In genomic region chr12:57759360-57759980, GRCh38 we compare ENCODE assay signal across 8 cellular contexts. TPM values are rescaled to one million over a fixed set of nuclear protein-coding genes. Genes with fewer than 3 reads are reported as not detected.
DNase-seq lines count a peak whose midpoint lies in the region; TF ChIP-seq lines count a peak whose summit lies in the region.

No MANE protein-coding gene starts in this region.

- no peak overlapping the region for H2BK5ac ChIP-seq in mesendoderm (ENCODE audit: low read length)

- TF ChIP-seq POLR2A in adrenal gland (IDR thresholded peaks at IDR 0.05) = no peak

- 41 to 54% (median 49%) methylated on average over 2 to 3 of the region's 3 CpGs for WGBS in adrenal gland, 4 donors
- WGBS in mesendoderm (ENCODE audit: extremely low coverage, insufficient coverage, low lambda C conversion rate) = no CpG with 5 or more reads among the region's 3 CpGs

- H2AFZ ChIP-seq in Loucy (ENCODE audit: low read length) = no peak overlapping the region

- H3K27ac ChIP-seq in adrenal gland (no peak overlapping the region), mesendoderm (ENCODE audit: low read depth, low read length) (no peak overlapping the region), tibial artery (no peak overlapping the region)

- H3K23ac ChIP-seq in mesendoderm (ENCODE audit: low read length) = no peak overlapping the region

- H3K9ac ChIP-seq in Loucy (ENCODE audit: low read depth, low read length, poor library complexity, severe bottlenecking) = no peak overlapping the region
- no peak overlapping the region for H3K9ac ChIP-seq in mesendoderm (ENCODE audit: low read length)

- no peaks in the 10 kb centered on the region for H3K79me1 ChIP-seq in mesendoderm (ENCODE audit: low read length)

- H3K4me3 ChIP-seq in Loucy (ENCODE audit: low read length, poor library complexity, severe bottlenecking) (no peak overlapping the region), adrenal gland (no peak overlapping the region), mesendoderm (ENCODE audit: low read length) (no peak overlapping the region), HAP-1 (no peak overlapping the region), tibial artery (no peak overlapping the region)

- H3K79me2 ChIP-seq in Loucy (ENCODE audit: insufficient read depth, low read length) (peaks cover 14% of the 10 kb centered on the region), mesendoderm (ENCODE audit: control insufficient read depth, insufficient read depth, low read length) (no peaks in the 10 kb centered on the region)

- no peak overlapping the region for H2BK120ac ChIP-seq in mesendoderm (ENCODE audit: low read depth, low read length)

- no peaks in the 10 kb centered on the region for H3K9me3 ChIP-seq in Loucy (ENCODE audit: insufficient read depth, low read depth, low read length)
- H3K9me3 ChIP-seq in adrenal gland (replicated peaks in 1 of 3) = no peaks in the 10 kb centered on the region
- H3K9me3 ChIP-seq in HAP-1 = no peaks in the 10 kb centered on the region
- H3K9me3 ChIP-seq in tibial artery = no peaks in the 10 kb centered on the region

- H3K36me3 ChIP-seq in Loucy (ENCODE audit: insufficient read depth, low read length) = no peaks in the 10 kb centered on the region; the same call in 1 of the 2 replicates
- peaks cover 0 to 21% of the 10 kb centered on the region in 2 donors for H3K36me3 ChIP-seq in adrenal gland (replicated peaks in 1 of 2)
- no peaks in the 10 kb centered on the region for H3K36me3 ChIP-seq in mesendoderm (ENCODE audit: control insufficient read depth, insufficient read depth, low read length)
- peaks cover 18% of the 10 kb centered on the region for H3K36me3 ChIP-seq in HAP-1 (replicated peaks)
- peaks cover 0 to 14% (median 12%) of the 10 kb centered on the region in 3 donors for H3K36me3 ChIP-seq in tibial artery

- no peak overlapping the region for H4K5ac ChIP-seq in mesendoderm (ENCODE audit: low read length)

- no peak overlapping the region for H2AK5ac ChIP-seq in mesendoderm (ENCODE audit: low read length)

- TF ChIP-seq CTCF in Loucy (conservative IDR thresholded peaks at IDR 0.05; ENCODE audit: low read length) (peak; percentile 73), adrenal gland (IDR thresholded peaks at IDR 0.05) (peak in 4 of 6 experiments; percentile 21 to 36 (median 29)), tibial artery (IDR thresholded peaks at IDR 0.05) (no peak)

- no peaks in the 10 kb centered on the region for H3K9me2 ChIP-seq in Loucy (replicated peaks; ENCODE audit: low read depth, low read length)

- H3K4me1 ChIP-seq in Loucy (ENCODE audit: insufficient read depth, low read length, poor library complexity, severe bottlenecking) (peaks cover 9% of the 10 kb centered on the region), adrenal gland (replicated peaks in 1 of 2) (peaks cover 0 to 10% of the 10 kb centered on the region in 2 donors), mesendoderm (ENCODE audit: control insufficient read depth, low read depth, low read length) (no peaks in the 10 kb centered on the region), HAP-1 (peaks cover 9% of the 10 kb centered on the region), tibial artery (peaks cover 0 to 14% (median 7%) of the 10 kb centered on the region in 4 donors)

- DNase-seq in NCI-H1694 treated with DMSO at 0.1 percent for 48 hours (lab: John Stamatoyannopoulos, UW) (peak; percentile 28), NCI-H1694 (lab: John Stamatoyannopoulos, UW) (no peak), adrenal gland (peak in 1 of 7 donors; percentile 35), mesendoderm (peak; percentile 59), pons (ENCODE audit: low spot score) (no peak), HAP-1 (ENCODE audit: low spot score in 2 of 2) (no peak), tibial artery (no peak)

- H4K20me1 ChIP-seq in Loucy (ENCODE audit: insufficient read depth, low read length, poor library complexity, severe bottlenecking) = peaks cover 20% of the 10 kb centered on the region

- H4K8ac ChIP-seq in mesendoderm (ENCODE audit: low read depth, low read length) = no peak overlapping the region

- no peak overlapping the region for H2BK15ac ChIP-seq in mesendoderm (replicated peaks; ENCODE audit: low read depth)

- H3K4me2 ChIP-seq in Loucy (ENCODE audit: low read depth, low read length, poor library complexity, severe bottlenecking) (no peak overlapping the region), mesendoderm (ENCODE audit: low read length) (no peak overlapping the region)

- no peak overlapping the region for H3K18ac ChIP-seq in mesendoderm (ENCODE audit: low read length)

- no peaks in the 10 kb centered on the region for H3K27me3 ChIP-seq in Loucy (ENCODE audit: insufficient read depth, low read length, poor library complexity, severe bottlenecking)
- no peaks in the 10 kb centered on the region for H3K27me3 ChIP-seq in adrenal gland
- peaks cover 18% of the 10 kb centered on the region for H3K27me3 ChIP-seq in mesendoderm (ENCODE audit: insufficient read depth, low read length, poor library complexity)
- H3K27me3 ChIP-seq in HAP-1 (ENCODE audit: low read depth) = peaks cover 3% of the 10 kb centered on the region
- peaks cover 0 to 36% of the 10 kb centered on the region in 2 donors for H3K27me3 ChIP-seq in tibial artery

- H3K56ac ChIP-seq in mesendoderm (ENCODE audit: low read length) = no peak overlapping the region

- no peak overlapping the region for H3K4ac ChIP-seq in mesendoderm (ENCODE audit: low read depth, low read length)

- intact Hi-C loops in adrenal gland (cut with DNase I) (no loop called here), tibial artery (cut with DNase I; ENCODE audit: low total_unique reads) (no loop called here)

- in situ Hi-C loops in HAP-1 (cut with MboI; ENCODE audit: low sequenced_read_pairs) = no loop called here

- H3F3A ChIP-seq in Loucy (ENCODE audit: low read depth) = no peaks in the 10 kb centered on the region

RNA-seq across cellular contexts. Expression of gene MARCHF9, which starts 4.6 kb away (rescaled TPM):
- total RNA-seq in adrenal gland = 10 to 100 TPM in 7 of 8 donors, 1 to 10 TPM in 1; 8.2 to 23.4 (median 16.6) TPM
- polyA plus RNA-seq in adrenal gland = 10 to 100 TPM in 2 of 3 donors, 1 to 10 TPM in 1; 9.5 to 45.1 (median 44.0) TPM
- polyA plus RNA-seq in mesendoderm (2013, experiment 1 of 2) = 1.1 TPM
- polyA plus RNA-seq in mesendoderm (2013, experiment 2 of 2) = 1.2 TPM

RNA-seq across cellular contexts. Expression of gene CDK4, which starts 7.4 kb away (rescaled TPM):
- 100 to 1,000 TPM in 7 of 8 donors, 10 to 100 TPM in 1; 90.9 to 197 (median 143) TPM for total RNA-seq in adrenal gland
- polyA plus RNA-seq in adrenal gland = 10 to 100 TPM; 46.8 to 78.8 (median 66.1) TPM
- 159 TPM for polyA plus RNA-seq in mesendoderm (2013, experiment 1 of 2)
- 158 TPM for polyA plus RNA-seq in mesendoderm (2013, experiment 2 of 2)

RNA-seq across cellular contexts. Expression of gene CYP27B1, which starts 7.4 kb away (rescaled TPM):
- total RNA-seq in adrenal gland = 10 to 100 TPM in 1 of 8 donors, 1 to 10 TPM in 6, under 1 TPM in 1; 0.48 to 10.4 (median 3.1) TPM
- 1 to 10 TPM; 2.5 to 3.8 (median 3.5) TPM for polyA plus RNA-seq in adrenal gland
- 1.3 TPM for polyA plus RNA-seq in mesendoderm (2013, experiment 1 of 2)
- polyA plus RNA-seq in mesendoderm (2013, experiment 2 of 2) = 1.2 TPM

RNA-seq across cellular contexts. Expression of gene METTL1, which starts 12.4 kb away (rescaled TPM):
- total RNA-seq in adrenal gland = 10 to 100 TPM in 7 of 8 donors, 1 to 10 TPM in 1; 4.7 to 56.8 (median 18.9) TPM
- 10 to 100 TPM; 53.4 to 87.8 (median 62.6) TPM for polyA plus RNA-seq in adrenal gland
- polyA plus RNA-seq in mesendoderm (2013, experiment 1 of 2) = 34.4 TPM
- polyA plus RNA-seq in mesendoderm (2013, experiment 2 of 2) = 34.4 TPM

RNA-seq across cellular contexts. Expression of gene EEF1AKMT3, which starts 12.9 kb away (rescaled TPM):
- 10 to 100 TPM in 5 of 8 donors, 1 to 10 TPM in 3; 4.4 to 35.9 (median 13.1) TPM for total RNA-seq in adrenal gland
- 1 to 10 TPM; 2.4 to 9.9 (median 3.4) TPM for polyA plus RNA-seq in adrenal gland
- 1.8 TPM for polyA plus RNA-seq in mesendoderm (2013, experiment 1 of 2)
- polyA plus RNA-seq in mesendoderm (2013, experiment 2 of 2) = 1.5 TPM

Comparison
In these comparisons a context has a peak if more than half of its experiments do, and no peak if none do; other contexts are left out.
1. DNase-seq: peak in NCI-H1694 treated with DMSO at 0.1 percent for 48 hours (single experiment) and mesendoderm (single experiment); none in NCI-H1694 (single experiment), pons (single experiment), HAP-1 (0 of 2) and tibial artery (0 of 2).
2. CTCF ChIP-seq: peak in Loucy (single experiment) and adrenal gland (4 of 6); none in tibial artery (0 of 2).